Comparison of ENCODE assay signal across 1 cellular context in genomic region chrX:25442501-25442900, GRCh38.
TF ChIP-seq lines count a peak whose summit lies in the region.

No MANE protein-coding gene starts in this region.

TF ChIP-seq in HCT116, 20 proteins besides CTCF, POLR2A, EP300 and RAD21 (continued from another document):
- TF ChIP-seq ZBTB33 (IDR thresholded peaks at IDR 0.05; ENCODE audit: extremely low read depth, insufficient replicate concordance, low read length): no peak
- TF ChIP-seq ZNF274 (IDR thresholded peaks at IDR 0.05; ENCODE audit: low read depth, low read length): no peak
